In genomic region chr22:50260801-50261614, GRCh38 we compare ENCODE assay signal across 8 cellular contexts. TPM values are rescaled to one million over a fixed set of nuclear protein-coding genes. Genes with fewer than 3 reads are reported as not detected.
DNase-seq lines count a peak whose midpoint lies in the region; ATAC-seq and TF ChIP-seq lines count a peak whose summit lies in the region.

No MANE protein-coding gene starts in this region.

- no peak overlapping the region for H3K27ac Mint-ChIP-seq in activated naive CD4-positive, alpha-beta T cell treated with anti-CD3 and anti-CD28 coated beads, Interleukin-2, amount 10 ng/mL, durations not matched to agents 7 days and 5 days

- no peak overlapping the region for H3K4me3 Mint-ChIP-seq in activated naive CD4-positive, alpha-beta T cell treated with anti-CD3 and anti-CD28 coated beads, Interleukin-2, amount 10 ng/mL, durations not matched to agents 7 days and 5 days

- TF ChIP-seq CTCF in cardiac muscle cell (IDR thresholded peaks at IDR 0.05; ENCODE audit: low read depth, low read length) (no peak), psoas muscle (IDR thresholded peaks at IDR 0.05) (no peak)

- H3K9me3 Mint-ChIP-seq in activated naive CD4-positive, alpha-beta T cell treated with anti-CD3 and anti-CD28 coated beads, Interleukin-2, amount 10 ng/mL, durations not matched to agents 7 days and 5 days = no peaks in the 10 kb centered on the region

- H3K27ac ChIP-seq in cardiac muscle cell (no peak overlapping the region), psoas muscle (peak overlapping the region; percentile 91)

- WGBS in psoas muscle, 3 donors = 0 to 1% (median 0%) methylated on average over 50 to 92 of the region's 92 CpGs

- DNase-seq in activated CD8-positive, alpha-beta memory T cell treated with anti-CD3 and anti-CD28 coated beads for 24 hours = peak; percentile 75
- no peak for DNase-seq in activated CD8-positive, alpha-beta memory T cell treated with anti-CD3 and anti-CD28 coated beads, Interleukin-2, amount 50 U/mL, for 4 hours
- DNase-seq in NAMALWA (ENCODE audit: low spot score) (peak; percentile 65), cardiac muscle cell (ENCODE audit: low read depth in 1 of 2, low spot score in 1 of 2) (peak; percentile 75 to 76), psoas muscle (peak in 1 of 2 donors; percentile 78), NCI-H526 treated with DMSO at 0.1 percent for 48 hours (lab: John Stamatoyannopoulos, UW) (no peak)
- peak; percentile 50 for DNase-seq in activated naive CD4-positive, alpha-beta T cell treated with anti-CD3 and anti-CD28 coated beads, Interleukin-2, amount 10 ng/mL, durations not matched to agents 7 days and 5 days

- H3K4me1 ChIP-seq in cardiac muscle cell (ENCODE audit: low read depth) = no peaks in the 10 kb centered on the region
- peaks cover 51% of the 10 kb centered on the region for H3K4me1 ChIP-seq in psoas muscle

- H3K27me3 ChIP-seq in cardiac muscle cell (peaks cover 11% of the 10 kb centered on the region), psoas muscle (ENCODE audit: insufficient read depth in 3 of 3, low read length in 2 of 3) (no peaks in the 10 kb centered on the region)

- H3K4me3 ChIP-seq in cardiac muscle cell (peak overlapping the region; percentile 50), psoas muscle (peak overlapping the region; percentile 84)

- no peaks in the 10 kb centered on the region for H3K36me3 ChIP-seq in cardiac muscle cell
- peaks cover 0 to 6% of the 10 kb centered on the region in 2 donors for H3K36me3 ChIP-seq in psoas muscle (ENCODE audit: insufficient read depth in 1 of 2, low read depth in 1 of 2)

- intact Hi-C loops in psoas muscle (cut with DNase I) = no loop called here

- no peaks in the 10 kb centered on the region for H3K36me3 Mint-ChIP-seq in activated naive CD4-positive, alpha-beta T cell treated with anti-CD3 and anti-CD28 coated beads, Interleukin-2, amount 10 ng/mL, durations not matched to agents 7 days and 5 days

- ATAC-seq in psoas muscle (no peak), HG03469 (IDR thresholded peaks at IDR 0.05; ENCODE audit: unreplicated experiment) (no peak)

- CTCF ChIA-PET in activated naive CD4-positive, alpha-beta T cell treated with anti-CD3 and anti-CD28 coated beads, Interleukin-2, amount 10 ng/mL, durations not matched to agents 7 days and 5 days (lab: Charles Lee) = interaction anchor here (1.1 to 1.2 kb wide), 2 partner anchors 54 to 81 kb away, joined by 3 read pairs; no protein-coding TSS in a partner anchor

- H3K27me3 Mint-ChIP-seq in activated naive CD4-positive, alpha-beta T cell treated with anti-CD3 and anti-CD28 coated beads, Interleukin-2, amount 10 ng/mL, durations not matched to agents 7 days and 5 days = peaks cover 72% of the 10 kb centered on the region

- peaks cover 7% of the 10 kb centered on the region for H3K4me1 Mint-ChIP-seq in activated naive CD4-positive, alpha-beta T cell treated with anti-CD3 and anti-CD28 coated beads, Interleukin-2, amount 10 ng/mL, durations not matched to agents 7 days and 5 days

- H3K9me3 ChIP-seq in cardiac muscle cell (ENCODE audit: low read depth) (no peaks in the 10 kb centered on the region), psoas muscle (no peaks in the 10 kb centered on the region)

RNA-seq across cellular contexts. Expression of gene MAPK12, which starts 0.5 kb away (rescaled TPM):
- total RNA-seq in cardiac muscle cell (45.5 and 52.1 TPM in 2 replicates), psoas muscle (100 to 1,000 TPM; 107 to 178 (median 145) TPM)
- polyA plus RNA-seq in cardiac muscle cell (61.5 and 67.1 TPM in 2 replicates), psoas muscle (100 to 1,000 TPM in 2 of 3 donors, 10 to 100 TPM in 1; 57.4 to 148 (median 131) TPM)

RNA-seq across cellular contexts. Expression of gene MAPK11, which starts 9.2 kb away (rescaled TPM):
- total RNA-seq in cardiac muscle cell = 0.49 and 0.63 TPM in 2 replicates
- polyA plus RNA-seq in cardiac muscle cell = 0.12 TPM in 1 of 2 replicates, not detected in the other
- total RNA-seq in psoas muscle = 1 to 10 TPM; 4.4 to 6.3 (median 5.4) TPM
- polyA plus RNA-seq in psoas muscle = 1 to 10 TPM; 1.7 to 5.3 (median 4.0) TPM

RNA-seq across cellular contexts. Expression of gene HDAC10, which starts 9.9 kb away (rescaled TPM):
- 28.4 and 57.3 TPM in 2 replicates for total RNA-seq in cardiac muscle cell
- polyA plus RNA-seq in cardiac muscle cell = 19.8 and 20.8 TPM in 2 replicates
- 10 to 100 TPM; 13.5 to 19.4 (median 15.3) TPM for total RNA-seq in psoas muscle
- 1 to 10 TPM; 4.3 to 5.3 (median 5.1) TPM for polyA plus RNA-seq in psoas muscle

RNA-seq across cellular contexts. Expression of gene TUBGCP6, which starts 16.2 kb away (rescaled TPM):
- 32.9 and 46.1 TPM in 2 replicates for total RNA-seq in cardiac muscle cell
- polyA plus RNA-seq in cardiac muscle cell = 32.6 and 48.3 TPM in 2 replicates
- 10 to 100 TPM; 18.0 to 21.8 (median 19.0) TPM for total RNA-seq in psoas muscle
- 10 to 100 TPM in 2 of 3 donors, 1 to 10 TPM in 1; 9.5 to 11.2 (median 10.6) TPM for polyA plus RNA-seq in psoas muscle

RNA-seq across cellular contexts. Expression of gene PLXNB2, which starts 46.4 kb away (rescaled TPM):
- total RNA-seq in cardiac muscle cell (142 and 195 TPM in 2 replicates), psoas muscle (10 to 100 TPM; 13.6 to 43.7 (median 15.0) TPM)
- polyA plus RNA-seq in cardiac muscle cell (77.0 and 83.2 TPM in 2 replicates), psoas muscle (10 to 100 TPM in 1 of 3 donors, 1 to 10 TPM in 2; 3.9 to 11.6 (median 5.8) TPM)

Comparison
In these comparisons a context has a peak if more than half of its experiments do, and no peak if none do; other contexts are left out.
1. DNase-seq: peak in activated CD8-positive, alpha-beta memory T cell treated with anti-CD3 and anti-CD28 coated beads for 24 hours (single experiment), NAMALWA (single experiment), activated naive CD4-positive, alpha-beta T cell treated with anti-CD3 and anti-CD28 coated beads, Interleukin-2, amount 10 ng/mL, durations not matched to agents 7 days and 5 days (single experiment) and cardiac muscle cell (2 of 2); none in activated CD8-positive, alpha-beta memory T cell treated with anti-CD3 and anti-CD28 coated beads, Interleukin-2, amount 50 U/mL, for 4 hours (single experiment) and NCI-H526 treated with DMSO at 0.1 percent for 48 hours (single experiment).